ENCODE assay signal across 19 cellular contexts in the genomic region with DNA sequence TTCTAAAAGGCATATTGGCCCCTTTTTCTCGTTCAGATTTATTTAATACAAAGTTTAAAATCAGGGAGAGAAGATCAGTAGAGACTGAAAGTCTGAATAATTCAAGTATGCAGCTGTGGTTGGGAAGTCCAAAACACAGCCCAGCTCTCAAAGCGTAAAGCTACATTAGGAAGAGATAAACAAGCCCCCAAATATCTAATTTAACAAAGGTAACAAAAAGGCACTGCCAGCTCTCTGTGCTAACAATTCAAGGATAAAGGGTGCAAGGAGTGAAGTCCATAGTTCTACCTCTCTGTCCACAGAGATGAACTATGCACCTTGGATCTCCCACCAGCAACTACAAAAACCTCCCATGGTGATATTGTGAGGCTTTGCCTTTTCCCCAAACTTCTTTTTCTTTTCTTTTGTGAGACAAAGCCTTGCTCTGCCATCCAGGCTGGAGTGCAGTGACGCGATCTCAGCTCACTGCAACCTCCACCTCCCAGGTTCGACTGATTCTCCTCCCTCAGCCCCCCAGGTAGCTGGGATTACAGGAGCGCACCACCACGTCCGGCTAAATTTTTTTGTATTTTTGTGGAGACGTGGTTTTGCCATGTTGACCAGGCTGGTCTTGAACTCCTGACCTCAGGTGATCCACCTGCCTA.
"Had no signal": no experiment of that assay in that cellular context is flagged by ENCODE, and none has a peak within 500 bp of the region (broad histone marks: within the 10 kb centered on the region; RNA-seq: fewer than 3 reads in every experiment).

No MANE protein-coding gene starts in this region.

- H3K4me3 ChIP-seq: hepatocyte, lung, sigmoid colon, stomach had no signal

- H3K9me3 ChIP-seq: sigmoid colon, stomach had no signal

- H3K4me3 Mint-ChIP-seq: activated B cell treated with CpG ODN at 0.5 μM for 24 hours; activated CD4-positive, alpha-beta memory T cell treated with anti-CD3 and anti-CD28 coated beads for 36 hours; activated naive CD8-positive, alpha-beta T cell; activated T-helper 1 cell treated with anti-CD3 and anti-CD28 coated beads, Interleukin-12 subunit alpha, Interleukin-12 subunit beta, Interleukin-2, Interleukin-4 antibody, amounts not matched to agents 30 ng/mL and 10 ng/mL and 1 ng/mL, durations not matched to agents 14 hours and 24 hours and 36 hours; immature natural killer cell; natural killer cell treated with Interleukin-12 subunit alpha and Interleukin-12 subunit beta and Interleukin-15 and Interleukin-18, amount 100 ng/mL, for 72 hours; stimulated activated effector memory CD8-positive, alpha-beta T cell treated with anti-CD3 and anti-CD28 coated beads, Interleukin-12 subunit alpha, Interleukin-12 subunit beta, amount 100 ng/mL, for 72 hours; type B pancreatic cell had no signal

- H3K36me3 ChIP-seq: sigmoid colon, stomach had no signal

- H3K27me3 ChIP-seq: hepatocyte, sigmoid colon, stomach had no signal

- DNase-seq: activated B cell treated with CpG ODN at 0.5 μM for 24 hours; activated CD4-positive, alpha-beta memory T cell treated with anti-CD3 and anti-CD28 coated beads for 36 hours; activated CD4-positive, alpha-beta T cell treated with anti-CD3 and anti-CD28 coated beads for 4 hours; activated T-cell treated with anti-CD3 and anti-CD28 coated beads for 4 hours; amniotic stem cell; dermis blood vessel endothelial cell; effector memory CD4-positive, alpha-beta T cell; immature natural killer cell; nucleus accumbens; sigmoid colon; stimulated activated CD4-positive, alpha-beta T cell treated with anti-CD3 and anti-CD28 coated beads, Interleukin-4, amount 100 ng/mL, for 24 hours; stomach had no signal

- H3K4me2 ChIP-seq: hepatocyte had no signal

- H2AFZ ChIP-seq: hepatocyte had no signal

- H3K27me3 Mint-ChIP-seq: activated B cell treated with CpG ODN at 0.5 μM for 24 hours; activated CD4-positive, alpha-beta memory T cell treated with anti-CD3 and anti-CD28 coated beads for 36 hours; type B pancreatic cell had no signal

- H3K27ac Mint-ChIP-seq: activated B cell treated with CpG ODN at 0.5 μM for 24 hours; activated CD4-positive, alpha-beta memory T cell treated with anti-CD3 and anti-CD28 coated beads for 36 hours; activated naive CD8-positive, alpha-beta T cell; activated T-helper 1 cell treated with anti-CD3 and anti-CD28 coated beads, Interleukin-12 subunit alpha, Interleukin-12 subunit beta, Interleukin-2, Interleukin-4 antibody, amounts not matched to agents 30 ng/mL and 10 ng/mL and 1 ng/mL, durations not matched to agents 14 hours and 24 hours and 36 hours; natural killer cell treated with Interleukin-12 subunit alpha and Interleukin-12 subunit beta and Interleukin-15 and Interleukin-18, amount 100 ng/mL, for 72 hours; stimulated activated effector memory CD8-positive, alpha-beta T cell treated with anti-CD3 and anti-CD28 coated beads, Interleukin-12 subunit alpha, Interleukin-12 subunit beta, amount 100 ng/mL, for 72 hours; type B pancreatic cell had no signal

- H3K36me3 Mint-ChIP-seq: activated CD4-positive, alpha-beta memory T cell treated with anti-CD3 and anti-CD28 coated beads for 36 hours; activated naive CD8-positive, alpha-beta T cell; immature natural killer cell; natural killer cell treated with Interleukin-12 subunit alpha and Interleukin-12 subunit beta and Interleukin-15 and Interleukin-18, amount 100 ng/mL, for 72 hours; stimulated activated effector memory CD8-positive, alpha-beta T cell treated with anti-CD3 and anti-CD28 coated beads, Interleukin-12 subunit alpha, Interleukin-12 subunit beta, amount 100 ng/mL, for 72 hours; type B pancreatic cell had no signal

- H3K27ac ChIP-seq: hepatocyte, sigmoid colon, stomach had no signal

- H3K4me1 Mint-ChIP-seq: activated B cell treated with CpG ODN at 0.5 μM for 24 hours; immature natural killer cell; stimulated activated effector memory CD8-positive, alpha-beta T cell treated with anti-CD3 and anti-CD28 coated beads, Interleukin-12 subunit alpha, Interleukin-12 subunit beta, amount 100 ng/mL, for 72 hours had no signal

- H3K79me2 ChIP-seq: hepatocyte had no signal

- H3K9me3 Mint-ChIP-seq: activated B cell treated with CpG ODN at 0.5 μM for 24 hours; activated CD4-positive, alpha-beta memory T cell treated with anti-CD3 and anti-CD28 coated beads for 36 hours; activated T-helper 1 cell treated with anti-CD3 and anti-CD28 coated beads, Interleukin-12 subunit alpha, Interleukin-12 subunit beta, Interleukin-2, Interleukin-4 antibody, amounts not matched to agents 30 ng/mL and 10 ng/mL and 1 ng/mL, durations not matched to agents 14 hours and 24 hours and 36 hours; natural killer cell treated with Interleukin-12 subunit alpha and Interleukin-12 subunit beta and Interleukin-15 and Interleukin-18, amount 100 ng/mL, for 72 hours; stimulated activated effector memory CD8-positive, alpha-beta T cell treated with anti-CD3 and anti-CD28 coated beads, Interleukin-12 subunit alpha, Interleukin-12 subunit beta, amount 100 ng/mL, for 72 hours; type B pancreatic cell had no signal

- H3K4me1 ChIP-seq: stomach had no signal
